Comparison of ENCODE assay signal across 8 cellular contexts in genomic region chr5:98928802-98929122, GRCh38. TPM values are rescaled to one million over a fixed set of nuclear protein-coding genes. Genes with fewer than 3 reads are reported as not detected.
DNase-seq lines count a peak whose midpoint lies in the region; ATAC-seq, FAIRE-seq and TF ChIP-seq lines count a peak whose summit lies in the region.

CHD1 (minus strand) TSS chr5:98929007; CDS start chr5:98926386, 2,621 bp downstream.

- ATAC-seq in GM21825 (IDR thresholded peaks at IDR 0.05; ENCODE audit: unreplicated experiment) = peak; percentile 59
- peak; percentile 54 to 59 for ATAC-seq in naive thymus-derived CD8-positive, alpha-beta T cell
- ATAC-seq in stimulated activated naive B cell treated with anti-CD40 and anti-IgM and Interleukin-4, amounts not matched to agents 10 μg/mL and 1 μg/mL and 100 μg/mL, for 72 hours (replicated peaks) = peak; percentile 64 to 70

- peak within 1 kb of the TSS; percentile 99 for H3K27ac Mint-ChIP-seq in activated T-helper 1 cell treated with anti-CD3 and anti-CD28 coated beads, Interleukin-12 subunit alpha, Interleukin-12 subunit beta, Interleukin-2, Interleukin-4 antibody, amounts not matched to agents 30 ng/mL and 10 ng/mL and 1 ng/mL, durations not matched to agents 14 hours and 24 hours and 36 hours
- H3K27ac Mint-ChIP-seq in naive thymus-derived CD8-positive, alpha-beta T cell = peak within 1 kb of the TSS; percentile 98 to 100 (median 100)
- peak within 1 kb of the TSS; percentile 100 for H3K27ac Mint-ChIP-seq in stimulated activated naive B cell treated with anti-CD40 and anti-IgM and Interleukin-4, amounts not matched to agents 10 μg/mL and 1 μg/mL and 100 μg/mL, for 72 hours

- peaks cover 28% of the 10 kb centered on the region for H3K36me3 Mint-ChIP-seq in activated T-helper 1 cell treated with anti-CD3 and anti-CD28 coated beads, Interleukin-12 subunit alpha, Interleukin-12 subunit beta, Interleukin-2, Interleukin-4 antibody, amounts not matched to agents 30 ng/mL and 10 ng/mL and 1 ng/mL, durations not matched to agents 14 hours and 24 hours and 36 hours (ENCODE audit: low read depth)
- peaks cover 0 to 44% (median 16%) of the 10 kb centered on the region in 3 donors for H3K36me3 Mint-ChIP-seq in naive thymus-derived CD8-positive, alpha-beta T cell
- peaks cover 9 to 22% of the 10 kb centered on the region in 2 donors for H3K36me3 Mint-ChIP-seq in stimulated activated naive B cell treated with anti-CD40 and anti-IgM and Interleukin-4, amounts not matched to agents 10 μg/mL and 1 μg/mL and 100 μg/mL, for 72 hours

- peaks cover 31% of the 10 kb centered on the region for H4K20me1 ChIP-seq in DOHH2 (ENCODE audit: control insufficient read depth, insufficient read depth, low read depth, low read length)

- POLR2A ChIA-PET in naive thymus-derived CD8-positive, alpha-beta T cell (lab: Charles Lee) = interaction anchor here (1.0 to 4.3 kb wide), 23 partner anchors 11 to 1974 kb away, joined by 3 to 103 read pairs (median 8); partner anchors contain the start of gene ST8SIA4

- DNase-seq in Kasumi-1 (lab: John Stamatoyannopoulos, UW) = peak; percentile 90
- peak; percentile 75 for DNase-seq in RCC 7860 (ENCODE audit: low spot score)
- peak; percentile 93 for DNase-seq in activated T-helper 1 cell treated with anti-CD3 and anti-CD28 coated beads, Interleukin-12 subunit alpha, Interleukin-12 subunit beta, Interleukin-2, Interleukin-4 antibody, amounts not matched to agents 30 ng/mL and 10 ng/mL and 1 ng/mL, durations not matched to agents 14 hours and 24 hours and 36 hours (ENCODE audit: low spot score)
- DNase-seq in esophagus squamous epithelium (lab: John Stamatoyannopoulos, UW) = peak; percentile 79
- DNase-seq in naive thymus-derived CD8-positive, alpha-beta T cell = peak in 9 of 10 donors; percentile 92 to 97 (median 94)
- DNase-seq in stimulated activated naive B cell treated with anti-CD40 and anti-IgM and Interleukin-4, amounts not matched to agents 10 μg/mL and 1 μg/mL and 100 μg/mL, for 72 hours = peak; percentile 93

- H3K9me3 ChIP-seq in DOHH2 (ENCODE audit: control insufficient read depth, insufficient read depth, low read length) (no peaks in the 10 kb centered on the region), esophagus squamous epithelium (no peaks in the 10 kb centered on the region)

- no peak for TF ChIP-seq CTCF in DOHH2 (IDR thresholded peaks at IDR 0.05; ENCODE audit: low read depth, low read length, poor library complexity, severe bottlenecking)
- no peak for TF ChIP-seq CTCF in esophagus squamous epithelium (IDR thresholded peaks at IDR 0.05)

- H3K27ac ChIP-seq in DOHH2 (ENCODE audit: low read depth, low read length) (peak within 1 kb of the TSS; percentile 80), esophagus squamous epithelium (peak within 1 kb of the TSS; percentile 99 to 100 (median 100))

- H3K4me3 ChIP-seq in DOHH2 (ENCODE audit: low read length) (peak within 1 kb of the TSS; percentile 88), esophagus squamous epithelium (peak within 1 kb of the TSS; percentile 87 to 99 (median 94))

- peaks cover 69% of the 10 kb centered on the region for H3K79me2 ChIP-seq in DOHH2 (ENCODE audit: control insufficient read depth, low read length)

- peaks cover 5% of the 10 kb centered on the region; the same call in 1 of the 2 replicates for H3F3A ChIP-seq in DOHH2 (ENCODE audit: control insufficient read depth, insufficient read depth)

- FAIRE-seq in RCC 7860 (lab: Jason Lieb, UNC) = no peak

- peak within 1 kb of the TSS; percentile 98 for H3K4me3 Mint-ChIP-seq in activated T-helper 1 cell treated with anti-CD3 and anti-CD28 coated beads, Interleukin-12 subunit alpha, Interleukin-12 subunit beta, Interleukin-2, Interleukin-4 antibody, amounts not matched to agents 30 ng/mL and 10 ng/mL and 1 ng/mL, durations not matched to agents 14 hours and 24 hours and 36 hours
- H3K4me3 Mint-ChIP-seq in naive thymus-derived CD8-positive, alpha-beta T cell = peak within 1 kb of the TSS; percentile 82 to 99 (median 97)
- H3K4me3 Mint-ChIP-seq in stimulated activated naive B cell treated with anti-CD40 and anti-IgM and Interleukin-4, amounts not matched to agents 10 μg/mL and 1 μg/mL and 100 μg/mL, for 72 hours = peak within 1 kb of the TSS; percentile 91 to 92

- peak within 1 kb of the TSS; percentile 73 for H3K4me2 ChIP-seq in DOHH2 (ENCODE audit: low read length)

- H3K27me3 ChIP-seq in DOHH2 (ENCODE audit: control insufficient read depth, low read length) (no peaks in the 10 kb centered on the region), esophagus squamous epithelium (no peaks in the 10 kb centered on the region)

- TF ChIP-seq POLR2A in esophagus squamous epithelium (IDR thresholded peaks at IDR 0.05) = peak in 2 of 4 donors; percentile 87 to 97

- H3K36me3 ChIP-seq in DOHH2 (ENCODE audit: control insufficient read depth, low read length) (peaks cover 36% of the 10 kb centered on the region), esophagus squamous epithelium (peaks cover 0 to 22% (median 7%) of the 10 kb centered on the region in 3 donors)

- H3K4me1 ChIP-seq in DOHH2 (ENCODE audit: control insufficient read depth, low read length) (peaks cover 32% of the 10 kb centered on the region), esophagus squamous epithelium (peaks cover 0 to 60% (median 13%) of the 10 kb centered on the region in 3 donors)

- H3K27me3 Mint-ChIP-seq in activated T-helper 1 cell treated with anti-CD3 and anti-CD28 coated beads, Interleukin-12 subunit alpha, Interleukin-12 subunit beta, Interleukin-2, Interleukin-4 antibody, amounts not matched to agents 30 ng/mL and 10 ng/mL and 1 ng/mL, durations not matched to agents 14 hours and 24 hours and 36 hours (ENCODE audit: insufficient read depth) = no peaks in the 10 kb centered on the region
- peaks cover 0 to 5% (median 0%) of the 10 kb centered on the region in 5 donors for H3K27me3 Mint-ChIP-seq in naive thymus-derived CD8-positive, alpha-beta T cell
- H3K27me3 Mint-ChIP-seq in stimulated activated naive B cell treated with anti-CD40 and anti-IgM and Interleukin-4, amounts not matched to agents 10 μg/mL and 1 μg/mL and 100 μg/mL, for 72 hours = no peaks in the 10 kb centered on the region

- H3K9me3 Mint-ChIP-seq in activated T-helper 1 cell treated with anti-CD3 and anti-CD28 coated beads, Interleukin-12 subunit alpha, Interleukin-12 subunit beta, Interleukin-2, Interleukin-4 antibody, amounts not matched to agents 30 ng/mL and 10 ng/mL and 1 ng/mL, durations not matched to agents 14 hours and 24 hours and 36 hours = no peaks in the 10 kb centered on the region
- peaks cover 0 to 3% (median 0%) of the 10 kb centered on the region in 9 donors for H3K9me3 Mint-ChIP-seq in naive thymus-derived CD8-positive, alpha-beta T cell
- peaks cover under 1 to 2% of the 10 kb centered on the region in 2 donors for H3K9me3 Mint-ChIP-seq in stimulated activated naive B cell treated with anti-CD40 and anti-IgM and Interleukin-4, amounts not matched to agents 10 μg/mL and 1 μg/mL and 100 μg/mL, for 72 hours

- intact Hi-C loops in activated T-helper 1 cell treated with anti-CD3 and anti-CD28 coated beads, Interleukin-12 subunit alpha, Interleukin-12 subunit beta, Interleukin-2, Interleukin-4 antibody, amounts not matched to agents 30 ng/mL and 10 ng/mL and 1 ng/mL, durations not matched to agents 14 hours and 24 hours and 36 hours (cut with micrococcal nuclease) = loop anchor here (1.0 to 5.0 kb wide), 6 partner anchors 36 to 1994 kb away; no protein-coding TSS in a partner anchor
- intact Hi-C loops in esophagus squamous epithelium (cut with DNase I) = no loop called here

- 0% methylated on average over 2 of the region's 58 CpGs; no CpG with 5 or more reads in 1 of the 2 donors for WGBS in esophagus squamous epithelium, 2 donors

- H3K9me2 ChIP-seq in DOHH2 (replicated peaks; ENCODE audit: control insufficient read depth, low read length) = no peaks in the 10 kb centered on the region

- peaks cover 70% of the 10 kb centered on the region for H3K4me1 Mint-ChIP-seq in activated T-helper 1 cell treated with anti-CD3 and anti-CD28 coated beads, Interleukin-12 subunit alpha, Interleukin-12 subunit beta, Interleukin-2, Interleukin-4 antibody, amounts not matched to agents 30 ng/mL and 10 ng/mL and 1 ng/mL, durations not matched to agents 14 hours and 24 hours and 36 hours (ENCODE audit: low read depth)
- H3K4me1 Mint-ChIP-seq in naive thymus-derived CD8-positive, alpha-beta T cell = peaks cover 15 to 81% (median 60%) of the 10 kb centered on the region in 4 donors
- peaks cover 12 to 20% of the 10 kb centered on the region in 2 donors for H3K4me1 Mint-ChIP-seq in stimulated activated naive B cell treated with anti-CD40 and anti-IgM and Interleukin-4, amounts not matched to agents 10 μg/mL and 1 μg/mL and 100 μg/mL, for 72 hours

RNA-seq across cellular contexts. Expression of gene CHD1, which starts in this region (rescaled TPM):
- total RNA-seq in activated T-helper 1 cell treated with anti-CD3 and anti-CD28 coated beads, Interleukin-12 subunit alpha, Interleukin-12 subunit beta, Interleukin-2, Interleukin-4 antibody, amounts not matched to agents 30 ng/mL and 10 ng/mL and 1 ng/mL, durations not matched to agents 14 hours and 24 hours and 36 hours = 83.0 and 83.3 TPM in 2 replicates
- 10 to 100 TPM; 27.3 to 48.5 (median 41.4) TPM for total RNA-seq in esophagus squamous epithelium
- total RNA-seq in naive thymus-derived CD8-positive, alpha-beta T cell = 10 to 100 TPM; 89.2 to 97.5 TPM
- polyA plus RNA-seq in naive thymus-derived CD8-positive, alpha-beta T cell = 1 to 10 TPM; 8.6 to 9.4 (median 9.0) TPM

Comparison
In these comparisons a context has a peak if more than half of its experiments do, and no peak if none do; other contexts are left out.
1. Peak in every context shown above with its lines: DNase-seq, ATAC-seq, H3K4me3 ChIP-seq and H3K27ac ChIP-seq.